22 cellular contexts compared by ENCODE assay signal in genomic region chr11:17752144-17752543, GRCh38. TPM values are rescaled to one million over a fixed set of nuclear protein-coding genes. Genes with fewer than 3 reads are reported as not detected.
DNase-seq lines count a peak whose midpoint lies in the region; ATAC-seq, FAIRE-seq and TF ChIP-seq lines count a peak whose summit lies in the region.
"Had no signal": no experiment of that assay in that cellular context is flagged by ENCODE, and none has a peak within 500 bp of the region (broad histone marks: within the 10 kb centered on the region; RNA-seq: fewer than 3 reads in every experiment).

No MANE protein-coding gene starts in this region.

- no peaks in the 10 kb centered on the region for H3K27me3 ChIP-seq in BLaER1

- peak overlapping the region; percentile 90 for H3K4me2 ChIP-seq in BLaER1

- no peak overlapping the region for H3K9ac ChIP-seq in BLaER1

- DNase-seq in NCI-H1417 (lab: John Stamatoyannopoulos, UW), result peak in 2 of 3 experiments; percentile 6 to 41
- no peak for DNase-seq in NCI-H1417 treated with DMSO at 0.1 percent for 48 hours (lab: John Stamatoyannopoulos, UW)
- DNase-seq in caudate nucleus (lab: John Stamatoyannopoulos, UW), result no peak
- DNase-seq in mucosa of descending colon, result peak in 2 of 3 donors; percentile 5 to 12
- DNase-seq in activated gamma-delta T cell (lab: John Stamatoyannopoulos, UW), result no peak
- DNase-seq in frontal cortex (ENCODE audit: low spot score in 2 of 2), result no peak
- DNase-seq: AML-193; CD4-positive, CD25-positive, alpha-beta regulatory T cell; DMS153; GDM1; GOT3; NCI-H1092 treated with DMSO at 0.1 percent for 48 hours; NCI-H1694 treated with DMSO at 0.1 percent for 48 hours; NCI-H2107; NCI-H526 treated with DMSO at 0.1 percent for 48 hours had no signal

- FAIRE-seq in frontal cortex (lab: Jason Lieb, UNC), result no peak
- FAIRE-seq: K562 had no signal

- H3K4me3 ChIP-seq in BLaER1 (no peak overlapping the region), mucosa of descending colon (no peak overlapping the region)
- H3K4me3 ChIP-seq: K562 had no signal

- no peaks in the 10 kb centered on the region for H3K36me3 ChIP-seq in BLaER1
- H3K36me3 ChIP-seq in mucosa of descending colon (ENCODE audit: low read depth), result no peaks in the 10 kb centered on the region

- H3K27ac ChIP-seq in BLaER1 (peak overlapping the region; percentile 25; the same call in 1 of the 2 replicates), caudate nucleus (ENCODE audit: low read depth, low read length) (peak overlapping the region; percentile 14)
- H3K27ac ChIP-seq: 22Rv1 had no signal

- H3K9me3 ChIP-seq in BLaER1 (peaks cover 7% of the 10 kb centered on the region; the same call in 1 of the 2 replicates), mucosa of descending colon (no peaks in the 10 kb centered on the region)

- no peak for TF ChIP-seq CTCF in mucosa of descending colon (IDR thresholded peaks at IDR 0.05)

- intact Hi-C loops in mucosa of descending colon (cut with DNase I, micrococcal nuclease), result no loop called here

- no peaks in the 10 kb centered on the region for H4K20me1 ChIP-seq in BLaER1

- H3K4me1 ChIP-seq in BLaER1, result peaks cover 52% of the 10 kb centered on the region
- no peaks in the 10 kb centered on the region for H3K4me1 ChIP-seq in mucosa of descending colon (ENCODE audit: low read depth)

- ATAC-seq in mucosa of descending colon (no peak), GM21737 (IDR thresholded peaks at IDR 0.05; ENCODE audit: unreplicated experiment) (no peak)
- ATAC-seq: HCT116, K562 had no signal

RNA-seq across cellular contexts. Expression of gene KCNC1, which starts 17.6 kb away (rescaled TPM):
- under 1 TPM; 0.29 to 0.66 (median 0.34) TPM for total RNA-seq in mucosa of descending colon
- 5.3 TPM for total RNA-seq in frontal cortex
- total RNA-seq: CD4-positive, CD25-positive, alpha-beta regulatory T cell; K562; RPMI7951 had no signal

RNA-seq across cellular contexts. Expression of gene MYOD1, which starts 32.8 kb away (rescaled TPM):
- total RNA-seq in mucosa of descending colon (not detected), frontal cortex (not detected)
- total RNA-seq: CD4-positive, CD25-positive, alpha-beta regulatory T cell; Daoy; K562 had no signal

Comparison
In these comparisons a context has a peak if more than half of its experiments do, and no peak if none do; other contexts are left out.
1. DNase-seq: peak in NCI-H1417 (2 of 3) and mucosa of descending colon (2 of 3); none in NCI-H1417 treated with DMSO at 0.1 percent for 48 hours (single experiment), caudate nucleus (0 of 61), activated gamma-delta T cell (single experiment) and frontal cortex (0 of 2).